15 cellular contexts compared by ENCODE assay signal in genomic region chr3:138046955-138047354, GRCh38. TPM values are rescaled to one million over a fixed set of nuclear protein-coding genes. Genes with fewer than 3 reads are reported as not detected.
A peak's percentile ranks its signal among the peaks of the same experiment; 100 is the strongest.
DNase-seq lines count a peak whose midpoint lies in the region; ATAC-seq and TF ChIP-seq lines count a peak whose summit lies in the region.
"Had no signal": no experiment of that assay in that cellular context is flagged by ENCODE, and none has a peak within 500 bp of the region (broad histone marks: within the 10 kb centered on the region; RNA-seq: fewer than 3 reads in every experiment).

No MANE protein-coding gene starts in this region.

- no peaks in the 10 kb centered on the region for H3K9me3 ChIP-seq in adrenal gland (replicated peaks in 1 of 3)
- H3K9me3 ChIP-seq in colonic mucosa, result no peaks in the 10 kb centered on the region
- H3K9me3 ChIP-seq: heart left ventricle, mucosa of descending colon had no signal

- H3K4me3 ChIP-seq in epithelial cell of esophagus (ENCODE audit: low read length) (no peak overlapping the region), adrenal gland (no peak overlapping the region), colonic mucosa (no peak overlapping the region)
- H3K4me3 ChIP-seq: heart left ventricle, mucosa of descending colon had no signal

- no peak overlapping the region for H3K9ac ChIP-seq in colonic mucosa (ENCODE audit: low read depth in 2 of 2, low read length in 2 of 2)

- H3K27me3 ChIP-seq in adrenal gland (no peaks in the 10 kb centered on the region), colonic mucosa (no peaks in the 10 kb centered on the region)
- H3K27me3 ChIP-seq: heart left ventricle had no signal

- TF ChIP-seq POLR2A in GM18505 (IDR thresholded peaks at IDR 0.05; ENCODE audit: borderline replicate concordance, extremely low read depth, insufficient read depth, insufficient read length), result no peak
- no peak for TF ChIP-seq POLR2A in adrenal gland (IDR thresholded peaks at IDR 0.05)

- H3K27ac ChIP-seq in adrenal gland (no peak overlapping the region), colonic mucosa (no peak overlapping the region)
- H3K27ac ChIP-seq: heart left ventricle had no signal

- TF ChIP-seq CTCF in epithelial cell of esophagus (IDR thresholded peaks at IDR 0.05; ENCODE audit: insufficient read depth, low read depth, low read length, missing control alignments) (no peak), adrenal gland (IDR thresholded peaks at IDR 0.05) (no peak), colonic mucosa (IDR thresholded peaks at IDR 0.05) (no peak)

- H3K36me3 ChIP-seq in adrenal gland (replicated peaks in 1 of 2) (no peaks in the 10 kb centered on the region), colonic mucosa (no peaks in the 10 kb centered on the region)
- H3K36me3 ChIP-seq: heart left ventricle had no signal

- intact Hi-C loops in adrenal gland (cut with DNase I), result no loop called here
- intact Hi-C loops in colonic mucosa (cut with DNase I), result no loop called here

- H3K4me1 ChIP-seq in adrenal gland (replicated peaks in 1 of 2), result no peaks in the 10 kb centered on the region
- H3K4me1 ChIP-seq in colonic mucosa, result no peaks in the 10 kb centered on the region

- ATAC-seq in GM18508 (IDR thresholded peaks at IDR 0.05; ENCODE audit: insufficient read depth, unreplicated experiment), result peak; percentile 56
- ATAC-seq in GM21576 (IDR thresholded peaks at IDR 0.05; ENCODE audit: unreplicated experiment), result peak; percentile 47
- ATAC-seq in HG03354 (IDR thresholded peaks at IDR 0.05; ENCODE audit: poor library complexity, severe bottlenecking, unreplicated experiment), result peak; percentile 44
- no peak for ATAC-seq in GM18505 (IDR thresholded peaks at IDR 0.05; ENCODE audit: unreplicated experiment)
- ATAC-seq: heart left ventricle, mucosa of descending colon had no signal

- WGBS in adrenal gland, 4 donors, result 27 to 95% (median 61%) methylated on average over 3 of the region's 3 CpGs

- DNase-seq in epithelial cell of esophagus (ENCODE audit: low read depth), result peak; percentile 86
- DNase-seq in adrenal gland, result no peak
- no peak for DNase-seq in stimulated activated CD4-positive, alpha-beta T cell treated with anti-CD3 and anti-CD28 coated beads, Interleukin-4, amount 100 ng/mL, for 4 hours
- no peak for DNase-seq in colonic mucosa
- DNase-seq: activated B cell treated with CpG ODN at 0.5 μM for 24 hours, Calu3, erythroblast, heart left ventricle, mucosa of descending colon, NCI-H524 treated with DMSO at 0.1 percent for 48 hours had no signal

RNA-seq across cellular contexts. Expression of gene CLDN18, which starts 37.0 kb away (rescaled TPM):
- total RNA-seq in adrenal gland (under 1 TPM in 2 of 8 donors, not detected in 6; 0.25 to 0.31 TPM), colonic mucosa (under 1 TPM; 0.11 to 0.44 TPM)
- under 1 TPM in 1 of 3 donors, not detected in 2; 0.03 TPM for polyA plus RNA-seq in adrenal gland
- total RNA-seq: activated B cell treated with CpG ODN at 0.5 μM for 24 hours, heart left ventricle, mucosa of descending colon, osteoblast had no signal
